In genomic region chr17:1179112-1179634, GRCh38 we compare ENCODE assay signal across 8 cellular contexts. TPM values are rescaled to one million over a fixed set of nuclear protein-coding genes. Genes with fewer than 3 reads are reported as not detected.
DNase-seq lines count a peak whose midpoint lies in the region; ATAC-seq, FAIRE-seq and TF ChIP-seq lines count a peak whose summit lies in the region.

No MANE protein-coding gene starts in this region.

- H3K4ac ChIP-seq in mesendoderm (ENCODE audit: low read depth, low read length): no peak overlapping the region

- peaks cover 0 to 3% of the 10 kb centered on the region in 2 donors for H3K27me3 ChIP-seq in right lobe of liver
- peaks cover 17 to 75% of the 10 kb centered on the region in 2 experiments for H3K27me3 ChIP-seq in HepG2 (ENCODE audit: control insufficient read depth in 1 of 2, insufficient read depth in 2 of 2, low read length in 2 of 2)
- peaks cover 4% of the 10 kb centered on the region for H3K27me3 ChIP-seq in mammary epithelial cell (ENCODE audit: insufficient read depth, low read length)
- H3K27me3 ChIP-seq in mesendoderm (ENCODE audit: insufficient read depth, low read length, poor library complexity): peaks cover 1% of the 10 kb centered on the region
- no peaks in the 10 kb centered on the region for H3K27me3 ChIP-seq in uterus

- DNase-seq in right lobe of liver (no peak), HepG2 (ENCODE audit: low spot score) (no peak), mammary epithelial cell (no peak), mesendoderm (no peak), uterus (peak in 1 of 2 donors; percentile 46), NCI-H748 treated with DMSO at 0.1 percent for 48 hours (lab: John Stamatoyannopoulos, UW) (no peak), G401 (ENCODE audit: low spot score) (no peak)

- no peak for FAIRE-seq in HepG2 (lab: Jason Lieb, UNC)

- H2BK15ac ChIP-seq in mesendoderm (replicated peaks; ENCODE audit: low read depth): no peak overlapping the region

- H3K4me3 ChIP-seq in right lobe of liver (peak overlapping the region; percentile 39 to 54 (median 43)), HepG2 (replicated peaks in 1 of 3; ENCODE audit: insufficient read depth in 1 of 3, low read depth in 2 of 3, low read length in 3 of 3) (no peak overlapping the region), mammary epithelial cell (replicated peaks in 1 of 3; ENCODE audit: insufficient read depth in 1 of 3, low read depth in 2 of 3, low read length in 3 of 3) (peak overlapping the region; percentile 55 to 69 (median 69)), mesendoderm (ENCODE audit: low read length) (peak overlapping the region; percentile 45), uterus (peak overlapping the region; percentile 80 to 86)

- ATAC-seq in right lobe of liver (peak in 2 of 4 donors; percentile 14 to 16), HepG2 (no peak), HG02571 (IDR thresholded peaks at IDR 0.05; ENCODE audit: unreplicated experiment) (no peak)

- H3K79me2 ChIP-seq in HepG2 (ENCODE audit: insufficient read depth, low read length) (no peaks in the 10 kb centered on the region), mammary epithelial cell (ENCODE audit: insufficient read depth, low read length) (no peaks in the 10 kb centered on the region), mesendoderm (ENCODE audit: control insufficient read depth, insufficient read depth, low read length) (no peaks in the 10 kb centered on the region)

- no peak overlapping the region for H4K8ac ChIP-seq in mesendoderm (ENCODE audit: low read depth, low read length)

- H3K4me1 ChIP-seq in right lobe of liver: no peaks in the 10 kb centered on the region
- H3K4me1 ChIP-seq in HepG2 (ENCODE audit: insufficient read depth, low read length): no peaks in the 10 kb centered on the region
- H3K4me1 ChIP-seq in mammary epithelial cell (ENCODE audit: insufficient read depth, low read length): peaks cover 13% of the 10 kb centered on the region
- H3K4me1 ChIP-seq in mesendoderm (ENCODE audit: control insufficient read depth, low read depth, low read length): no peaks in the 10 kb centered on the region
- H3K4me1 ChIP-seq in uterus: peaks cover 0 to 14% of the 10 kb centered on the region in 2 donors

- dilution Hi-C loops in mammary epithelial cell (cut with HindIII; ENCODE audit: low sequenced_read_pairs): no loop called here

- H3K23ac ChIP-seq in mesendoderm (ENCODE audit: low read length): no peak overlapping the region

- POLR2A ChIA-PET in HepG2 (lab: Yijun Ruan, JAX): no interaction called here

- no peaks in the 10 kb centered on the region for H3K79me1 ChIP-seq in mesendoderm (ENCODE audit: low read length)

- H2BK5ac ChIP-seq in mesendoderm (ENCODE audit: low read length): no peak overlapping the region

- H3K27ac ChIP-seq in right lobe of liver (no peak overlapping the region), HepG2 (ENCODE audit: extremely low read length, insufficient read depth, low read length) (no peak overlapping the region), mammary epithelial cell (ENCODE audit: insufficient read depth, low read depth, low read length) (no peak overlapping the region), mesendoderm (ENCODE audit: low read depth, low read length) (no peak overlapping the region), uterus (peak overlapping the region; percentile 79 to 93)

- peak overlapping the region; percentile 70 for H3K56ac ChIP-seq in mesendoderm (ENCODE audit: low read length)

- no peaks in the 10 kb centered on the region for H3K36me3 ChIP-seq in right lobe of liver
- no peaks in the 10 kb centered on the region for H3K36me3 ChIP-seq in HepG2 (replicated peaks in 1 of 2; ENCODE audit: control insufficient read depth in 1 of 2, insufficient read depth in 2 of 2, low read length in 2 of 2)
- no peaks in the 10 kb centered on the region for H3K36me3 ChIP-seq in mammary epithelial cell (ENCODE audit: insufficient read depth, low read length)
- H3K36me3 ChIP-seq in mesendoderm (ENCODE audit: control insufficient read depth, insufficient read depth, low read length): no peaks in the 10 kb centered on the region
- H3K36me3 ChIP-seq in uterus: no peaks in the 10 kb centered on the region

- H4K20me1 ChIP-seq in HepG2 (ENCODE audit: insufficient read depth, low read length): no peaks in the 10 kb centered on the region
- H4K20me1 ChIP-seq in mammary epithelial cell (ENCODE audit: insufficient read depth, low read length): no peaks in the 10 kb centered on the region

- no peak overlapping the region for H2AFZ ChIP-seq in HepG2 (ENCODE audit: low read length)
- peak overlapping the region; percentile 93 for H2AFZ ChIP-seq in mammary epithelial cell (ENCODE audit: low read depth, low read length)

- WGBS in right lobe of liver (ENCODE audit: insufficient coverage, low coverage, low lambda C conversion rate, missing lambda C conversion rate): 10% methylated on average over 2 of the region's 47 CpGs
- WGBS in HepG2 (ENCODE audit: low lambda C conversion rate): 38% methylated on average over 14 of the region's 47 CpGs
- WGBS in mammary epithelial cell (ENCODE audit: low coverage, missing lambda C conversion rate): 0% methylated on average over 1 of the region's 47 CpGs
- WGBS in mesendoderm (ENCODE audit: extremely low coverage, insufficient coverage, low lambda C conversion rate): no CpG with 5 or more reads among the region's 47 CpGs

- BruUV-seq in HepG2 (replicated peaks; lab: Mats Ljungman, UMichigan): no TSS peak
- BruUV-seq in mammary epithelial cell (replicated peaks; lab: Mats Ljungman, UMichigan): no TSS peak

- TF ChIP-seq POLR2A in right lobe of liver (IDR thresholded peaks at IDR 0.05) (no peak), HepG2 (IDR thresholded peaks at IDR 0.05; ENCODE audit: insufficient read depth in 1 of 2, low read depth in 2 of 2, low read length in 2 of 2) (no peak), uterus (IDR thresholded peaks at IDR 0.05) (no peak)

- H3K9me3 ChIP-seq in right lobe of liver (no peaks in the 10 kb centered on the region), HepG2 (ENCODE audit: low read length) (no peaks in the 10 kb centered on the region), mammary epithelial cell (replicated peaks; ENCODE audit: insufficient read depth, low read length) (no peaks in the 10 kb centered on the region), uterus (no peaks in the 10 kb centered on the region)

- intact Hi-C loops in right lobe of liver (cut with DNase I) (loop anchor here in 1 of 2 donors (10.0 kb wide), 1 partner anchor 54 kb away; no protein-coding TSS in a partner anchor), HepG2 (cut with micrococcal nuclease; ENCODE audit: unreplicated experiment) (no loop called here), mammary epithelial cell (cut with micrococcal nuclease) (no loop called here), uterus (cut with DNase I; ENCODE audit: low total_unique reads) (no loop called here)

- H4K5ac ChIP-seq in mesendoderm (ENCODE audit: low read length): no peak overlapping the region

- TF ChIP-seq EP300 in HepG2 (IDR thresholded peaks at IDR 0.05; ENCODE audit: low read depth in 2 of 2, low read length in 2 of 2) (no peak), HepG2 (CRISPR knock-in tag; IDR thresholded peaks at IDR 0.05; ENCODE audit: borderline replicate concordance) (no peak)

- CTCF ChIA-PET in HepG2 (lab: Yijun Ruan, JAX; ENCODE audit: low intra/inter-chr PET ratio, low total read pairs): no interaction called here
- CTCF ChIA-PET in mammary epithelial cell (lab: Charles Lee; ENCODE audit: low non-redundant PET): no interaction called here

- TF ChIP-seq RAD21 in HepG2 (CRISPR knock-in tag; IDR thresholded peaks at IDR 0.05): no peak

- no peak overlapping the region for H2BK120ac ChIP-seq in mesendoderm (ENCODE audit: low read depth, low read length)

- in situ Hi-C loops in HepG2 (cut with HindIII; ENCODE audit: extremely low pct_ligation_motif_present, low pct_unique_long_range_greater_than_20kb) (no loop called here), mammary epithelial cell (cut with MboI; ENCODE audit: low sequenced_read_pairs in 2 of 2) (no loop called here), G401 (cut with HindIII; ENCODE audit: low sequenced_read_pairs) (no loop called here)

- H3K9ac ChIP-seq in HepG2 (ENCODE audit: insufficient read depth, low read depth, low read length) (no peak overlapping the region), mammary epithelial cell (ENCODE audit: insufficient read depth, low read length) (no peak overlapping the region), mesendoderm (ENCODE audit: low read length) (peak overlapping the region; percentile 72)

- TF ChIP-seq CTCF in right lobe of liver (IDR thresholded peaks at IDR 0.05) (no peak), HepG2 (CRISPR knock-in tag; IDR thresholded peaks at IDR 0.05) (no peak), mammary epithelial cell (conservative IDR thresholded peaks at IDR 0.05 in 1 of 2, IDR thresholded peaks at IDR 0.05 in 1 of 2; ENCODE audit: extremely low read depth in 1 of 2, insufficient read depth in 1 of 2, low read depth in 1 of 2, low read length in 2 of 2) (no peak), uterus (IDR thresholded peaks at IDR 0.05) (no peak)

- H3K4me2 ChIP-seq in HepG2 (ENCODE audit: low read depth, low read length): no peak overlapping the region
- peak overlapping the region; percentile 100 for H3K4me2 ChIP-seq in mammary epithelial cell (ENCODE audit: insufficient read depth, low read depth, low read length)
- H3K4me2 ChIP-seq in mesendoderm (ENCODE audit: low read length): peak overlapping the region; percentile 46

- peak overlapping the region; percentile 76 for H3K18ac ChIP-seq in mesendoderm (ENCODE audit: low read length)

- H2AK5ac ChIP-seq in mesendoderm (ENCODE audit: low read length): no peak overlapping the region

RNA-seq across cellular contexts. Expression of gene ABR, which starts 0.6 kb away (rescaled TPM):
- 10 to 100 TPM in 3 of 6 experiments, 1 to 10 TPM in 3; 7.4 to 21.5 (median 11.3) TPM for total RNA-seq in right lobe of liver
- 10.9 and 12.4 TPM in 2 replicates for total RNA-seq in HepG2 (2016; rRNA removed; fragmentation: Illumina TruSeq; extraction: Trizol)
- total RNA-seq in HepG2 (2016; cell fraction: cytosol; rRNA removed; fragmentation: Illumina TruSeq; extraction: Trizol; ENCODE audit: low read depth): 5.9 and 7.8 TPM in 2 replicates
- 9.1 and 11.6 TPM in 2 replicates for total RNA-seq in HepG2 (2016; cell fraction: insoluble cytoplasmic fraction; rRNA removed; fragmentation: Illumina TruSeq; extraction: Trizol)
- total RNA-seq in HepG2 (2016; cell fraction: membrane; rRNA removed; fragmentation: Illumina TruSeq; extraction: Trizol): 9.3 and 10.5 TPM in 2 replicates
- 8.0 and 11.0 TPM in 2 replicates for total RNA-seq in HepG2 (2016; cell fraction: nucleus; rRNA removed; fragmentation: Illumina TruSeq; extraction: Trizol)
- 40.4 TPM in 2 replicates for polyA plus RNA-seq in HepG2 (2011; rRNA removed)
- 13.2 and 21.6 TPM in 2 replicates for polyA plus RNA-seq in HepG2 (2011; cell fraction: cytosol; rRNA removed)
- 68.7 and 98.6 TPM in 2 replicates for polyA plus RNA-seq in HepG2 (2011; cell fraction: nucleus; rRNA removed)
- polyA plus RNA-seq in HepG2 (2012): 10.2 and 11.3 TPM in 2 replicates
- polyA plus RNA-seq in HepG2 (2016; cell fraction: cytosol; fragmentation: Illumina TruSeq; extraction: Trizol; ENCODE audit: low read depth): 0.85 and 1.1 TPM in 2 replicates
- polyA plus RNA-seq in HepG2 (2016; cell fraction: insoluble cytoplasmic fraction; fragmentation: Illumina TruSeq; extraction: Trizol; ENCODE audit: low read depth): 8.6 and 11.0 TPM in 2 replicates
- polyA plus RNA-seq in HepG2 (2016; cell fraction: membrane; fragmentation: Illumina TruSeq; extraction: Trizol; ENCODE audit: low read depth): 2.9 and 3.5 TPM in 2 replicates
- 18.8 and 21.3 TPM in 2 replicates for polyA plus RNA-seq in HepG2 (2016; cell fraction: nucleus; fragmentation: Illumina TruSeq; extraction: Trizol; ENCODE audit: insufficient read depth, low read depth)
- polyA minus RNA-seq in HepG2 (2011; rRNA and poly(A)+ RNA removed; ENCODE audit: low replicate concordance): 37.5 and 62.6 TPM in 2 replicates
- 19.0 and 21.4 TPM in 2 replicates for polyA minus RNA-seq in HepG2 (2011; cell fraction: cytosol; rRNA and poly(A)+ RNA removed)
- polyA minus RNA-seq in HepG2 (2011; cell fraction: nucleus; rRNA and poly(A)+ RNA removed): 24.5 and 24.6 TPM in 2 replicates
- total RNA-seq in mammary epithelial cell: 10 to 100 TPM; 64.7 to 86.9 TPM
- 73.6 TPM for polyA plus RNA-seq in mammary epithelial cell
- polyA minus RNA-seq in mammary epithelial cell: 168 TPM
- 11.5 TPM for polyA plus RNA-seq in mesendoderm (2013, experiment 1 of 2)
- polyA plus RNA-seq in mesendoderm (2013, experiment 2 of 2): 12.0 TPM
- 100 to 1,000 TPM in 2 of 4 donors, 10 to 100 TPM in 2; 35.4 to 192 (median 138) TPM for total RNA-seq in uterus
- 118 and 128 TPM in 2 replicates for total RNA-seq in G401 (2014; rRNA removed; shearing (Covaris generic))

Comparison
In these comparisons a context has a peak if more than half of its experiments do, and no peak if none do; other contexts are left out.
1. H3K4me3 ChIP-seq: peak in right lobe of liver (3 of 3), mammary epithelial cell (3 of 3), mesendoderm (single experiment) and uterus (2 of 2); none in HepG2 (0 of 3).
2. H3K27ac ChIP-seq: peak in uterus (2 of 2); none in right lobe of liver (0 of 3), HepG2 (single experiment), mammary epithelial cell (single experiment) and mesendoderm (single experiment).